11 cellular contexts compared by ENCODE assay signal in genomic region chr11:126929186-126930085, GRCh38.
DNase-seq lines count a peak whose midpoint lies in the region; TF ChIP-seq lines count a peak whose summit lies in the region.
"Had no signal": no experiment of that assay in that cellular context is flagged by ENCODE, and none has a peak within 500 bp of the region (broad histone marks: within the 10 kb centered on the region; RNA-seq: fewer than 3 reads in every experiment).

No MANE protein-coding gene starts in this region.

- no peaks in the 10 kb centered on the region for H3K9me3 Mint-ChIP-seq in neural crest cell

- no peak overlapping the region for H3K4me3 ChIP-seq in dorsolateral prefrontal cortex
- H3K4me3 ChIP-seq: SJCRH30 had no signal

- H3K27me3 Mint-ChIP-seq in neural crest cell (ENCODE audit: low read depth) = no peaks in the 10 kb centered on the region

- H3K27ac Mint-ChIP-seq in neural crest cell (ENCODE audit: unreplicated experiment) = peak overlapping the region; percentile 97

- peak overlapping the region in 53 of 59 donors; percentile 3 to 81 (median 60) for H3K27ac ChIP-seq in dorsolateral prefrontal cortex
- H3K27ac ChIP-seq: SJCRH30 had no signal

- DNase-seq in Caki2 (ENCODE audit: low read depth) (peak; percentile 17), NCI-H1436 (lab: John Stamatoyannopoulos, UW) (peak; percentile 70), dorsolateral prefrontal cortex (no peak), neural crest cell (ENCODE audit: low read depth, low spot score) (no peak), COLO829 (ENCODE audit: low spot score) (no peak), pons (ENCODE audit: low spot score) (no peak)
- no peak for DNase-seq in central memory CD4-positive, alpha-beta T cell
- no peak for DNase-seq in activated T-cell treated with anti-CD3 and anti-CD28 coated beads, Interleukin-2, amount 50 U/mL, for 1 hour
- DNase-seq: NCI-H345; SJCRH30; stimulated activated CD4-positive, alpha-beta T cell treated with anti-CD3 and anti-CD28 coated beads, Interleukin-2, amount 100 ng/mL, for 48 hours had no signal

- H3K36me3 Mint-ChIP-seq in neural crest cell (ENCODE audit: low read depth) = no peaks in the 10 kb centered on the region

- no peaks in the 10 kb centered on the region for H3K27me3 ChIP-seq in dorsolateral prefrontal cortex
- H3K27me3 ChIP-seq: SJCRH30 had no signal

- in situ Hi-C loops in Caki2 (cut with HindIII; ENCODE audit: low pct_unique_long_range_greater_than_20kb, low sequenced_read_pairs) = no loop called here

- intact Hi-C loops in dorsolateral prefrontal cortex (cut with DNase I) = loop anchor here in 1 of 2 donors (5.0 kb wide), 1 partner anchor 38 kb away; no protein-coding TSS in a partner anchor

- H3K4me1 Mint-ChIP-seq in neural crest cell = peaks cover 42% of the 10 kb centered on the region

- no peak overlapping the region for H3K4me3 Mint-ChIP-seq in neural crest cell

- no peak for TF ChIP-seq CTCF in dorsolateral prefrontal cortex (IDR thresholded peaks at IDR 0.05 in 54 of 56, conservative IDR thresholded peaks at IDR 0.05 in 2 of 56; ENCODE audit: low read depth in 1 of 56, partially characterized antibody in 56 of 56)
- no peak for TF ChIP-seq CTCF in neural crest cell (conservative IDR thresholded peaks at IDR 0.05)

Comparison
In these comparisons a context has a peak if more than half of its experiments do, and no peak if none do; other contexts are left out.
1. DNase-seq: peak in Caki2 (single experiment) and NCI-H1436 (single experiment); none in dorsolateral prefrontal cortex (0 of 10), neural crest cell (single experiment), central memory CD4-positive, alpha-beta T cell (single experiment), COLO829 (single experiment), pons (single experiment) and activated T-cell treated with anti-CD3 and anti-CD28 coated beads, Interleukin-2, amount 50 U/mL, for 1 hour (single experiment).